Comparison of ENCODE assay signal across 10 cellular contexts in the genomic region with DNA sequence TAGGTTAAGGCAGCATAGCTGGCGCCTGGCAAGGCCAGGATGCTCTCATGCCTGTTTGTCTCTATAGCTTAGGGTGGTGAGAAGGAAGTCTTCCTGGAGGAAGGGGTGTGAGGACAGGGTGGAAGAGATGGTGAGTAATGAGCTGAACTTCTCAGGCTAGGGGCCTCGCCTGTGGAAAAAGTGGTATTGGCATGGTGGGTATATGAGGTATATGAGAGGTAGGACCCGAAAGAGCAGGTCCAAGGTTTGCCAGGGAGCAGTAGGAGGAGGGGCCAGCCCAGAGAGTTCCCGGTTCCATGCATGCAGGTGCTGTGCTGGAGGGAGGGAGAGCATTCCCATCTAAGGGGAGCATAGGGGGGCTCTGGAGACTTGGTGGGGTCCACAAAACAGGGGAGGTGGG. TPM values are rescaled to one million over a fixed set of nuclear protein-coding genes. Genes with fewer than 3 reads are reported as not detected.
DNase-seq lines count a peak whose midpoint lies in the region; ATAC-seq and TF ChIP-seq lines count a peak whose summit lies in the region.
"Had no signal": no experiment of that assay in that cellular context is flagged by ENCODE, and none has a peak within 500 bp of the region (broad histone marks: within the 10 kb centered on the region; RNA-seq: fewer than 3 reads in every experiment).

No MANE protein-coding gene starts in this region.

- H2AFZ ChIP-seq in DND-41 (ENCODE audit: low read depth, low read length) (peak overlapping the region; percentile 60), osteoblast (ENCODE audit: low read length) (no peak overlapping the region)

- H3K4me2 ChIP-seq in DND-41 (ENCODE audit: insufficient read depth, low read length) (peak overlapping the region; percentile 55), osteoblast (ENCODE audit: insufficient read depth, low read length) (no peak overlapping the region)

- no peaks in the 10 kb centered on the region for H3K36me3 ChIP-seq in DND-41 (ENCODE audit: insufficient read depth, low read length)
- no peaks in the 10 kb centered on the region for H3K36me3 ChIP-seq in osteoblast (ENCODE audit: insufficient read depth, low read length)

- H3K4me1 Mint-ChIP-seq in dendritic cell treated with granulocyte-macrophage colony-stimulating factor and Interleukin-4, amounts not matched to agents 40 ng/mL and 50 ng/mL, for 4 days (ENCODE audit: low read depth): peaks cover 38% of the 10 kb centered on the region

- DNase-seq in DND-41 (no peak), NCI-H69 (lab: John Stamatoyannopoulos, UW) (peak; percentile 50), osteoblast (ENCODE audit: insufficient read length, low spot score, missing footprints) (peak; percentile 79), T-helper 2 cell (no peak), NAMALWA (ENCODE audit: low spot score) (no peak)
- DNase-seq: GOT3 had no signal

- TF ChIP-seq CTCF in DND-41 (IDR thresholded peaks at IDR 0.05; ENCODE audit: borderline replicate concordance, extremely low read depth, low read length, poor library complexity, severe bottlenecking) (no peak), osteoblast (IDR thresholded peaks at IDR 0.05; ENCODE audit: extremely low read depth, low read depth, low read length) (no peak)

- no peaks in the 10 kb centered on the region for H3K36me3 Mint-ChIP-seq in dendritic cell treated with granulocyte-macrophage colony-stimulating factor and Interleukin-4, amounts not matched to agents 40 ng/mL and 50 ng/mL, for 4 days (ENCODE audit: low read depth)

- H3K4me3 Mint-ChIP-seq in dendritic cell treated with granulocyte-macrophage colony-stimulating factor and Interleukin-4, amounts not matched to agents 40 ng/mL and 50 ng/mL, for 4 days: no peak overlapping the region

- H3K4me1 ChIP-seq in DND-41 (ENCODE audit: insufficient read depth, low read length): peaks cover 43% of the 10 kb centered on the region
- peaks cover 4% of the 10 kb centered on the region for H3K4me1 ChIP-seq in osteoblast (ENCODE audit: insufficient read depth, low read length)

- peaks cover 28% of the 10 kb centered on the region for H3K27me3 Mint-ChIP-seq in dendritic cell treated with granulocyte-macrophage colony-stimulating factor and Interleukin-4, amounts not matched to agents 40 ng/mL and 50 ng/mL, for 4 days

- peak overlapping the region; percentile 4 for H3K27ac Mint-ChIP-seq in dendritic cell treated with granulocyte-macrophage colony-stimulating factor and Interleukin-4, amounts not matched to agents 40 ng/mL and 50 ng/mL, for 4 days

- no peaks in the 10 kb centered on the region for H3K27me3 ChIP-seq in DND-41 (ENCODE audit: insufficient read depth, low read length, poor library complexity)
- peaks cover 10% of the 10 kb centered on the region for H3K27me3 ChIP-seq in osteoblast (ENCODE audit: insufficient read depth, low read length)

- H4K20me1 ChIP-seq in DND-41 (ENCODE audit: insufficient read depth, low read length) (no peaks in the 10 kb centered on the region), osteoblast (ENCODE audit: insufficient read depth, low read length) (no peaks in the 10 kb centered on the region)

- peak overlapping the region; percentile 23 for H3K9ac ChIP-seq in DND-41 (ENCODE audit: low read depth, low read length)

- ATAC-seq in DND-41 (ENCODE audit: insufficient read depth, low read depth) (no peak), GM18511 (IDR thresholded peaks at IDR 0.05; ENCODE audit: unreplicated experiment) (no peak)

- H3K9me3 ChIP-seq in DND-41 (ENCODE audit: insufficient read depth, low read length, severe bottlenecking): no peaks in the 10 kb centered on the region
- H3K9me3 ChIP-seq in osteoblast (ENCODE audit: low read depth, low read length): no peaks in the 10 kb centered on the region

- H3K9me3 Mint-ChIP-seq in dendritic cell treated with granulocyte-macrophage colony-stimulating factor and Interleukin-4, amounts not matched to agents 40 ng/mL and 50 ng/mL, for 4 days: no peaks in the 10 kb centered on the region

- no peak overlapping the region for H3K27ac ChIP-seq in DND-41 (ENCODE audit: low read length)
- H3K27ac ChIP-seq in osteoblast (ENCODE audit: low read depth, low read length): no peak overlapping the region

- no peaks in the 10 kb centered on the region for H3K79me2 ChIP-seq in DND-41 (ENCODE audit: insufficient read depth, low read length)
- H3K79me2 ChIP-seq in osteoblast (ENCODE audit: insufficient read depth, low read length): no peaks in the 10 kb centered on the region

- H3K4me3 ChIP-seq in DND-41 (ENCODE audit: low read depth in 1 of 2, low read length in 2 of 2): peak overlapping the region in 1 of 2 experiments; percentile 48; a peak in 2 of 4 replicates
- H3K4me3 ChIP-seq in osteoblast (ENCODE audit: insufficient read depth, low read length): no peak overlapping the region

- intact Hi-C loops in dendritic cell treated with granulocyte-macrophage colony-stimulating factor and Interleukin-4, amounts not matched to agents 40 ng/mL and 50 ng/mL, for 4 days (cut with micrococcal nuclease): loop anchor here (1.0 kb wide), 1 partner anchor 16 kb away; no protein-coding TSS in a partner anchor

RNA-seq across cellular contexts. Expression of a gene that starts 13.4 kb away (rescaled TPM):
- 4.7 and 6.5 TPM in 2 replicates for total RNA-seq in osteoblast

RNA-seq across cellular contexts. Expression of a gene that starts 31.1 kb away (rescaled TPM):
- total RNA-seq in osteoblast: 3.3 and 3.5 TPM in 2 replicates

RNA-seq across cellular contexts. Expression of a gene that starts 49.7 kb away (rescaled TPM):
- 49.5 and 64.4 TPM in 2 replicates for total RNA-seq in osteoblast

RNA-seq across cellular contexts. Expression of a gene that starts 59.4 kb away (rescaled TPM):
- total RNA-seq in osteoblast: under 0.01 TPM in 1 of 2 replicates, not detected in the other
- total RNA-seq: cardiac septum, temporal lobe had no signal

Comparison
In these comparisons a context has a peak if more than half of its experiments do, and no peak if none do; other contexts are left out.
1. DNase-seq: peak in NCI-H69 (single experiment) and osteoblast (single experiment); none in DND-41 (single experiment), T-helper 2 cell (0 of 5) and NAMALWA (single experiment).